In genomic region chr11:126114486-126115252, GRCh38 we compare ENCODE assay signal across 11 cellular contexts. TPM values are rescaled to one million over a fixed set of nuclear protein-coding genes. Genes with fewer than 3 reads are reported as not detected.
DNase-seq lines count a peak whose midpoint lies in the region; ATAC-seq, FAIRE-seq and TF ChIP-seq lines count a peak whose summit lies in the region.
"Had no signal": no experiment of that assay in that cellular context is flagged by ENCODE, and none has a peak within 500 bp of the region (broad histone marks: within the 10 kb centered on the region; RNA-seq: fewer than 3 reads in every experiment).

No MANE protein-coding gene starts in this region.

- peak overlapping the region; percentile 65 for H3K27ac ChIP-seq in HepG2 (ENCODE audit: extremely low read length, insufficient read depth, low read length)
- peak overlapping the region; percentile 65 to 71 for H3K27ac ChIP-seq in testis

- no peak for FAIRE-seq in HepG2 (lab: Jason Lieb, UNC)

- ATAC-seq in HepG2: peak; percentile 7
- ATAC-seq: T-helper 17 cell had no signal

- TF ChIP-seq EP300 in HepG2 (IDR thresholded peaks at IDR 0.05; ENCODE audit: low read depth in 2 of 2, low read length in 2 of 2): no peak
- TF ChIP-seq EP300 in HepG2 (CRISPR knock-in tag; IDR thresholded peaks at IDR 0.05; ENCODE audit: borderline replicate concordance): no peak

- peak overlapping the region; percentile 28 for H2AFZ ChIP-seq in HepG2 (ENCODE audit: low read length)

- H3K36me3 ChIP-seq in HepG2 (replicated peaks in 1 of 2; ENCODE audit: control insufficient read depth in 1 of 2, insufficient read depth in 2 of 2, low read length in 2 of 2) (no peaks in the 10 kb centered on the region), testis (ENCODE audit: low read depth, missing control alignments) (no peaks in the 10 kb centered on the region)

- H3K27me3 ChIP-seq in HepG2 (ENCODE audit: control insufficient read depth in 1 of 2, insufficient read depth in 2 of 2, low read length in 2 of 2): peaks cover 5 to 17% of the 10 kb centered on the region in 2 experiments; a peak in 2 of 5 replicates
- H3K27me3 ChIP-seq in testis: no peaks in the 10 kb centered on the region

- H3K4me1 ChIP-seq in HepG2 (ENCODE audit: insufficient read depth, low read length) (peaks cover 76% of the 10 kb centered on the region), testis (peaks cover 34% of the 10 kb centered on the region)

- H3K9ac ChIP-seq in HepG2 (ENCODE audit: insufficient read depth, low read depth, low read length): peak overlapping the region; percentile 69

- BruUV-seq in HepG2 (replicated peaks; lab: Mats Ljungman, UMichigan): no TSS peak

- TF ChIP-seq CTCF in HepG2 (CRISPR knock-in tag; IDR thresholded peaks at IDR 0.05) (no peak), testis (IDR thresholded peaks at IDR 0.05) (no peak)

- H3K4me3 ChIP-seq in HepG2 (replicated peaks in 1 of 3; ENCODE audit: insufficient read depth in 1 of 3, low read depth in 2 of 3, low read length in 3 of 3) (peak overlapping the region; percentile 9 to 73 (median 25); a peak in 4 of 6 replicates), testis (no peak overlapping the region)

- POLR2A ChIA-PET in HepG2 (lab: Yijun Ruan, JAX): interaction anchor here (0.6 to 5.2 kb wide), 17 partner anchors 11 to 97 kb away, joined by 3 to 40 read pairs (median 6); partner anchors contain the start of genes CDON and FAM118B

- peak overlapping the region; percentile 89 for H3K4me2 ChIP-seq in HepG2 (ENCODE audit: low read depth, low read length)

- H4K20me1 ChIP-seq in HepG2 (ENCODE audit: insufficient read depth, low read length): no peaks in the 10 kb centered on the region

- CTCF ChIA-PET in HepG2 (lab: Yijun Ruan, JAX; ENCODE audit: low intra/inter-chr PET ratio, low total read pairs): no interaction called here

- 36% methylated on average over 7 of the region's 8 CpGs for WGBS in HepG2 (ENCODE audit: low lambda C conversion rate)
- 73 to 83% methylated on average over 8 of the region's 8 CpGs for WGBS in testis, 2 donors

- no peaks in the 10 kb centered on the region for H3K79me2 ChIP-seq in HepG2 (ENCODE audit: insufficient read depth, low read length)

- TF ChIP-seq POLR2A in HepG2 (IDR thresholded peaks at IDR 0.05; ENCODE audit: insufficient read depth in 1 of 2, low read depth in 2 of 2, low read length in 2 of 2) (no peak; a peak in 1 of 4 replicates), testis (IDR thresholded peaks at IDR 0.05) (no peak)

- intact Hi-C loops in HepG2 (cut with micrococcal nuclease; ENCODE audit: unreplicated experiment): no loop called here
- intact Hi-C loops in testis (cut with DNase I; ENCODE audit: low total_unique reads): no loop called here

- no peak for TF ChIP-seq RAD21 in HepG2 (CRISPR knock-in tag; IDR thresholded peaks at IDR 0.05)

- no peaks in the 10 kb centered on the region for H3K9me3 ChIP-seq in HepG2 (ENCODE audit: low read length)
- no peaks in the 10 kb centered on the region for H3K9me3 ChIP-seq in testis

- DNase-seq in NCI-H1092 (lab: John Stamatoyannopoulos, UW) (peak; percentile 78), RPMI8226 (peak; percentile 26), HepG2 (ENCODE audit: low spot score) (no peak), testis (no peak), NCI-H226 (no peak), iPS-NIHi7 (ENCODE audit: extremely low spot score) (no peak)
- DNase-seq in stimulated activated CD4-positive, alpha-beta T cell treated with anti-CD3 and anti-CD28 coated beads, Interleukin-12 subunit alpha, Interleukin-12 subunit beta, amount 100 ng/mL, for 4 hours: no peak
- DNase-seq: cerebellar nuclear complex; NCI-H146; stimulated activated naive CD4-positive, alpha-beta T cell; T-helper 17 cell had no signal

- in situ Hi-C loops in HepG2 (cut with HindIII; ENCODE audit: extremely low pct_ligation_motif_present, low pct_unique_long_range_greater_than_20kb): no loop called here

TF ChIP-seq in HepG2, 621 proteins besides CTCF, POLR2A, EP300 and RAD21 (continues in another document):
- TF ChIP-seq ZNF136 (CRISPR knock-in tag; IDR thresholded peaks at IDR 0.05; ENCODE audit: low read depth): 0 out of 2 replicates have a peak, but pooled peaks have one; percentile 43
- TF ChIP-seq KMT2B (CRISPR knock-in tag; IDR thresholded peaks at IDR 0.05): no peak
- TF ChIP-seq, protein P1, sequence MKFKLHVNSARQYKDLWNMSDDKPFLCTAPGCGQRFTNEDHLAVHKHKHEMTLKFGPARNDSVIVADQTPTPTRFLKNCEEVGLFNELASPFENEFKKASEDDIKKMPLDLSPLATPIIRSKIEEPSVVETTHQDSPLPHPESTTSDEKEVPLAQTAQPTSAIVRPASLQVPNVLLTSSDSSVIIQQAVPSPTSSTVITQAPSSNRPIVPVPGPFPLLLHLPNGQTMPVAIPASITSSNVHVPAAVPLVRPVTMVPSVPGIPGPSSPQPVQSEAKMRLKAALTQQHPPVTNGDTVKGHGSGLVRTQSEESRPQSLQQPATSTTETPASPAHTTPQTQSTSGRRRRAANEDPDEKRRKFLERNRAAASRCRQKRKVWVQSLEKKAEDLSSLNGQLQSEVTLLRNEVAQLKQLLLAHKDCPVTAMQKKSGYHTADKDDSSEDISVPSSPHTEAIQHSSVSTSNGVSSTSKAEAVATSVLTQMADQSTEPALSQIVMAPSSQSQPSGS (CRISPR knock-in tag; IDR thresholded peaks at IDR 0.05): no peak
- TF ChIP-seq ZFY (CRISPR knock-in tag; IDR thresholded peaks at IDR 0.05): peak; percentile 26; the same call in 1 of the 2 replicates
- TF ChIP-seq ZFX (CRISPR knock-in tag; IDR thresholded peaks at IDR 0.05; ENCODE audit: low read depth): peak; percentile 20; the same call in 1 of the 2 replicates
- 0 out of 2 replicates have a peak, but pooled peaks have one; percentile 12 for TF ChIP-seq NFKB2 (CRISPR knock-in tag; IDR thresholded peaks at IDR 0.05; ENCODE audit: borderline replicate concordance)
- no peak for TF ChIP-seq SMAD3 (CRISPR knock-in tag; IDR thresholded peaks at IDR 0.05)
- TF ChIP-seq, protein P2, sequence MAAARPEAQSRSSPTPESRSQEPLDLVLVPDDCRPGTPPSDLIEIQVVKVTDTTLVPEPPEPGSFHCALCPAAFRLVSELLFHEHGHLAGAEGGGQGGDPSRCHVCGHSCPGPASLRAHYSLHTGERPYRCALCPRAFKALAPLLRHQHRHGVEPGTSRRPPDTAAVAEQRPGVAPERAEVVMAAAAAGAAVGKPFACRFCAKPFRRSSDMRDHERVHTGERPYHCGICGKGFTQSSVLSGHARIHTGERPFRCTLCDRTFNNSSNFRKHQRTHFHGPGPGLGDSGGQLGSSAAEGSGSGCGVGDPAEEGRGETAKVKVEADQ (CRISPR knock-in tag; IDR thresholded peaks at IDR 0.05; ENCODE audit: borderline replicate concordance): 0 out of 2 replicates have a peak, but pooled peaks have one; percentile 42
- peak; percentile 17 for TF ChIP-seq ZNF883 (CRISPR knock-in tag; IDR thresholded peaks at IDR 0.05; ENCODE audit: not compliant biosample characterization)
- TF ChIP-seq, protein P3, sequence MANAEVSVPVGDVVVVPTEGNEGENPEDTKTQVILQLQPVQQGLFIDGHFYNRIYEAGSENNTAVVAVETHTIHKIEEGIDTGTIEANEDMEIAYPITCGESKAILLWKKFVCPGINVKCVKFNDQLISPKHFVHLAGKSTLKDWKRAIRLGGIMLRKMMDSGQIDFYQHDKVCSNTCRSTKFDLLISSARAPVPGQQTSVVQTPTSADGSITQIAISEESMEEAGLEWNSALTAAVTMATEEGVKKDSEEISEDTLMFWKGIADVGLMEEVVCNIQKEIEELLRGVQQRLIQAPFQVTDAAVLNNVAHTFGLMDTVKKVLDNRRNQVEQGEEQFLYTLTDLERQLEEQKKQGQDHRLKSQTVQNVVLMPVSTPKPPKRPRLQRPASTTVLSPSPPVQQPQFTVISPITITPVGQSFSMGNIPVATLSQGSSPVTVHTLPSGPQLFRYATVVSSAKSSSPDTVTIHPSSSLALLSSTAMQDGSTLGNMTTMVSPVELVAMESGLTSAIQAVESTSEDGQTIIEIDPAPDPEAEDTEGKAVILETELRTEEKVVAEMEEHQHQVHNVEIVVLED (CRISPR knock-in tag; IDR thresholded peaks at IDR 0.05; ENCODE audit: borderline replicate concordance): peak; percentile 24; the same call in 1 of the 2 replicates
- TF ChIP-seq NR2F6 (IDR thresholded peaks at IDR 0.05): no peak
- TF ChIP-seq NR2F6 (CRISPR knock-in tag; IDR thresholded peaks at IDR 0.05): 0 out of 2 replicates have a peak, but pooled peaks have one; percentile 0

RNA-seq across cellular contexts. Expression of gene CDON, which starts 52.0 kb away (rescaled TPM):
- total RNA-seq in HepG2 (2016; rRNA removed; fragmentation: Illumina TruSeq; extraction: Trizol): 8.4 and 12.8 TPM in 2 replicates
- 5.5 and 5.6 TPM in 2 replicates for total RNA-seq in HepG2 (2016; cell fraction: cytosol; rRNA removed; fragmentation: Illumina TruSeq; extraction: Trizol; ENCODE audit: low read depth)
- total RNA-seq in HepG2 (2016; cell fraction: insoluble cytoplasmic fraction; rRNA removed; fragmentation: Illumina TruSeq; extraction: Trizol): 7.2 and 12.2 TPM in 2 replicates
- total RNA-seq in HepG2 (2016; cell fraction: membrane; rRNA removed; fragmentation: Illumina TruSeq; extraction: Trizol): 8.7 and 10.6 TPM in 2 replicates
- total RNA-seq in HepG2 (2016; cell fraction: nucleus; rRNA removed; fragmentation: Illumina TruSeq; extraction: Trizol): 19.7 and 22.7 TPM in 2 replicates
- polyA plus RNA-seq in HepG2 (2011; rRNA removed): 7.4 and 9.6 TPM in 2 replicates
- polyA plus RNA-seq in HepG2 (2011; cell fraction: cytosol; rRNA removed): 5.5 and 6.9 TPM in 2 replicates
- 10.3 and 11.2 TPM in 2 replicates for polyA plus RNA-seq in HepG2 (2011; cell fraction: nucleus; rRNA removed)
- 9.3 and 10.1 TPM in 2 replicates for polyA plus RNA-seq in HepG2 (2012)
- 0.72 and 1.7 TPM in 2 replicates for polyA plus RNA-seq in HepG2 (2016; cell fraction: cytosol; fragmentation: Illumina TruSeq; extraction: Trizol; ENCODE audit: low read depth)
- 3.3 and 4.5 TPM in 2 replicates for polyA plus RNA-seq in HepG2 (2016; cell fraction: insoluble cytoplasmic fraction; fragmentation: Illumina TruSeq; extraction: Trizol; ENCODE audit: low read depth)
- polyA plus RNA-seq in HepG2 (2016; cell fraction: membrane; fragmentation: Illumina TruSeq; extraction: Trizol; ENCODE audit: low read depth): 1.6 and 1.9 TPM in 2 replicates
- 15.3 and 16.2 TPM in 2 replicates for polyA plus RNA-seq in HepG2 (2016; cell fraction: nucleus; fragmentation: Illumina TruSeq; extraction: Trizol; ENCODE audit: insufficient read depth, low read depth)
- 12.8 and 28.4 TPM in 2 replicates for polyA minus RNA-seq in HepG2 (2011; rRNA and poly(A)+ RNA removed; ENCODE audit: low replicate concordance)
- polyA minus RNA-seq in HepG2 (2011; cell fraction: cytosol; rRNA and poly(A)+ RNA removed): 14.0 and 17.1 TPM in 2 replicates
- 27.6 and 31.0 TPM in 2 replicates for polyA minus RNA-seq in HepG2 (2011; cell fraction: nucleus; rRNA and poly(A)+ RNA removed)
- 10 to 100 TPM; 23.9 to 27.7 TPM for total RNA-seq in testis
- polyA plus RNA-seq in testis (ENCODE audit: insufficient read depth, low read depth, low replicate concordance): 20.6 TPM

Comparison
In these comparisons a context has a peak if more than half of its experiments do, and no peak if none do; other contexts are left out.
1. DNase-seq: peak in NCI-H1092 (single experiment) and RPMI8226 (single experiment); none in HepG2 (single experiment), testis (single experiment), stimulated activated CD4-positive, alpha-beta T cell treated with anti-CD3 and anti-CD28 coated beads, Interleukin-12 subunit alpha, Interleukin-12 subunit beta, amount 100 ng/mL, for 4 hours (single experiment), NCI-H226 (single experiment) and iPS-NIHi7 (single experiment).
2. H3K4me3 ChIP-seq: peak in HepG2 (3 of 3); none in testis (0 of 2).